In the genomic region with DNA sequence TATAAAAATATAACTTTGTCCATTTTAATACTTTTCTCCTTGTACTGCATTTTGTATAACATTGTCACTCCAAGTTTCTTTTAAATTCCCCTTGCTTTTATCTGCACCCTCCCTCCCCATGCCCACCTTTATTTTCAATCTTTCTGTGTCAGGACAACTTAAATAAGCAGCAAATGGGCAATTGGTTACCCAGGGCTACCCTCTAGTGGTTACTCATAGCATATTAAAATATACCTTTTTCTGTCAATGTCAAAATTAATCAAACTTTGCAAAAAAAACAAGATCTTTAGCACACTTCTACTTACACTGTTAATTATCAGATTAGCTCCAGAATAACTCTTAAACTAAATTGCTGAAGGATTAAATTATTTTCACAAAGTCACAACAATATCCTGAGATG, we compare ENCODE assay signal across 8 cellular contexts.
DNase-seq lines count a peak whose midpoint lies in the region; ATAC-seq and TF ChIP-seq lines count a peak whose summit lies in the region.
"Not testable (repeated sequence)": the region's sequence is repeated elsewhere in the genome, so short reads cannot be mapped to it uniquely, and the experiment has no call there.

No MANE protein-coding gene starts in this region.

- H3K4me2 ChIP-seq in OCI-LY3 (ENCODE audit: low read length); smooth muscle cell: not testable (repeated sequence)

- not testable (repeated sequence) for DNase-seq in Panc1 (ENCODE audit: low read depth, low spot score); left lobe of liver (ENCODE audit: low spot score); smooth muscle cell (lab: John Stamatoyannopoulos, UW; ENCODE audit: unreplicated experiment)

- not testable (repeated sequence) for H3K79me2 ChIP-seq in OCI-LY3 (ENCODE audit: low read length); smooth muscle cell (ENCODE audit: low read depth)

- H3K36me3 ChIP-seq in HEK293 (ENCODE audit: control insufficient read depth in 2 of 2, insufficient read depth in 1 of 2, low read length in 2 of 2); OCI-LY3 (replicated peaks; ENCODE audit: low read depth, low read length); Panc1 (ENCODE audit: control insufficient read depth, insufficient read depth, low read length); smooth muscle cell (ENCODE audit: low read depth): not testable (repeated sequence)

- H4K20me1 ChIP-seq in OCI-LY3 (ENCODE audit: insufficient read depth, low read length); smooth muscle cell (ENCODE audit: low read depth): not testable (repeated sequence)

- not testable (repeated sequence) for H3K4me3 ChIP-seq in HEK293 (ENCODE audit: low read depth, low read length); OCI-LY3 (ENCODE audit: low read length); Panc1 (ENCODE audit: low read depth in 2 of 2, low read length in 2 of 2); smooth muscle cell

- in situ Hi-C loops in Panc1 (cut with HindIII; ENCODE audit: low pct_unique_long_range_greater_than_20kb, low sequenced_read_pairs) = not testable (repeated sequence)

- not testable (repeated sequence) for BruUV-seq in Panc1 (replicated peaks; lab: Mats Ljungman, UMichigan)

- H3K4me1 ChIP-seq in HEK293 (ENCODE audit: control insufficient read depth, insufficient read depth, low read length); OCI-LY3 (ENCODE audit: low read length); Panc1 (ENCODE audit: control insufficient read depth, insufficient read depth, low read length); smooth muscle cell (ENCODE audit: low read depth): not testable (repeated sequence)

- H3K9ac ChIP-seq in OCI-LY3 (ENCODE audit: low read length); smooth muscle cell (ENCODE audit: low read depth): not testable (repeated sequence)

- H3K9me3 ChIP-seq in HEK293 (ENCODE audit: control insufficient read depth, insufficient read depth, low read depth, low read length); OCI-LY3 (ENCODE audit: insufficient read depth, low read length); Panc1 (ENCODE audit: control insufficient read depth, insufficient read depth, low read depth, low read length); smooth muscle cell (replicated peaks; ENCODE audit: low read depth): not testable (repeated sequence)

- H3K27ac ChIP-seq in 22Rv1; HEK293 (ENCODE audit: extremely low read depth, low read depth, low read length); OCI-LY3 (ENCODE audit: low read length); Panc1 (ENCODE audit: low read length); VCaP; smooth muscle cell (ENCODE audit: low read depth): not testable (repeated sequence)

- H3K27me3 ChIP-seq in OCI-LY3 (ENCODE audit: low read depth, low read length); Panc1 (ENCODE audit: control insufficient read depth, insufficient read depth, low read length); smooth muscle cell (ENCODE audit: low read depth): not testable (repeated sequence)

- CTCF ChIA-PET in HEK293 (lab: Yijun Ruan, JAX); Panc1 (lab: Charles Lee): not testable (repeated sequence)

- POLR2A ChIA-PET in HEK293 (lab: Yijun Ruan, JAX); Panc1 (lab: Charles Lee): not testable (repeated sequence)

- not testable (repeated sequence) for H2AFZ ChIP-seq in OCI-LY3 (ENCODE audit: low read depth, low read length); smooth muscle cell (ENCODE audit: low read depth)

- TF ChIP-seq CTCF in 22Rv1 (IDR thresholded peaks at IDR 0.05) = peak; percentile 41; the same call in 1 of the 2 replicates
- TF ChIP-seq CTCF in HEK293 (tag by site-specific recombination; IDR thresholded peaks at IDR 0.05) = not testable (repeated sequence)
- TF ChIP-seq CTCF in LNCAP (IDR thresholded peaks at IDR 0.05) = peak; percentile 44
- peak; percentile 14; the same call in 1 of the 2 replicates for TF ChIP-seq CTCF in OCI-LY3 (IDR thresholded peaks at IDR 0.05; ENCODE audit: low read depth, low read length)
- peak; percentile 15; the same call in 1 of the 2 replicates for TF ChIP-seq CTCF in Panc1 (IDR thresholded peaks at IDR 0.05)
- peak; percentile 57 for TF ChIP-seq CTCF in VCaP (conservative IDR thresholded peaks at IDR 0.05)
- TF ChIP-seq CTCF in smooth muscle cell (IDR thresholded peaks at IDR 0.05; ENCODE audit: borderline replicate concordance, insufficient read depth, poor library complexity, severe bottlenecking) = peak; percentile 3

- not testable (repeated sequence) for H3F3A ChIP-seq in smooth muscle cell (ENCODE audit: low read depth)

- not testable (repeated sequence) for ATAC-seq in Panc1
- ATAC-seq in left lobe of liver = peak; percentile 45

- intact Hi-C loops in Panc1 (cut with micrococcal nuclease; ENCODE audit: unreplicated experiment) = not testable (repeated sequence)

TF ChIP-seq in HEK293, 187 proteins besides CTCF, POLR2A, EP300 and RAD21:
- peak; percentile 35 for TF ChIP-seq ZNF654 (tag by site-specific recombination; IDR thresholded peaks at IDR 0.05; ENCODE audit: low read depth)
